Comparison of ENCODE assay signal across 1 cellular context in the genomic region with DNA sequence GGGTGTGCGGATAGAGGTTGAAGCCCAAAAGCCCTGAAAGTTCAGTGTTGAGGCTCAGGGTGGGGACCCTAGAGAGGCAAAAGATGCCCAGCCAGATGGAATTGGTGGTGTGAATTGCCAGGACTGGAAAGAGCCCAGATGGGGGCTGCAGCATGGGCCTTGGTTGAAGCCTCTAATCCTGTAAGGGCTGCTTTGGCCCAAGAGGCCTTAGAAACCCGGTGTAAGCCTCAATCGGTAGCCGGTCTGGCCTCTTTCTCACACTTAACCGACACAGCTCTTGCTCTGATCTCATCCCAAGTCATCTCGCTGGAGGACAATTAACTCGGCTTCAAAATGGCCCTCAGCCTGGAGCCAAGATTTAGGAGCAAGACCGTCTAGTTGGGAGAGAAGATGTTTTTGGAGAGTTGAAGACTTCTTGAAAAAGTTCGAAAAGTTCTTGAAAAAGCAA.
TF ChIP-seq lines count a peak whose summit lies in the region.

No MANE protein-coding gene starts in this region.

TF ChIP-seq in K562, 482 proteins besides CTCF, POLR2A, EP300 and RAD21 (continued from another document and continues in another):
- TF ChIP-seq, protein P1, sequence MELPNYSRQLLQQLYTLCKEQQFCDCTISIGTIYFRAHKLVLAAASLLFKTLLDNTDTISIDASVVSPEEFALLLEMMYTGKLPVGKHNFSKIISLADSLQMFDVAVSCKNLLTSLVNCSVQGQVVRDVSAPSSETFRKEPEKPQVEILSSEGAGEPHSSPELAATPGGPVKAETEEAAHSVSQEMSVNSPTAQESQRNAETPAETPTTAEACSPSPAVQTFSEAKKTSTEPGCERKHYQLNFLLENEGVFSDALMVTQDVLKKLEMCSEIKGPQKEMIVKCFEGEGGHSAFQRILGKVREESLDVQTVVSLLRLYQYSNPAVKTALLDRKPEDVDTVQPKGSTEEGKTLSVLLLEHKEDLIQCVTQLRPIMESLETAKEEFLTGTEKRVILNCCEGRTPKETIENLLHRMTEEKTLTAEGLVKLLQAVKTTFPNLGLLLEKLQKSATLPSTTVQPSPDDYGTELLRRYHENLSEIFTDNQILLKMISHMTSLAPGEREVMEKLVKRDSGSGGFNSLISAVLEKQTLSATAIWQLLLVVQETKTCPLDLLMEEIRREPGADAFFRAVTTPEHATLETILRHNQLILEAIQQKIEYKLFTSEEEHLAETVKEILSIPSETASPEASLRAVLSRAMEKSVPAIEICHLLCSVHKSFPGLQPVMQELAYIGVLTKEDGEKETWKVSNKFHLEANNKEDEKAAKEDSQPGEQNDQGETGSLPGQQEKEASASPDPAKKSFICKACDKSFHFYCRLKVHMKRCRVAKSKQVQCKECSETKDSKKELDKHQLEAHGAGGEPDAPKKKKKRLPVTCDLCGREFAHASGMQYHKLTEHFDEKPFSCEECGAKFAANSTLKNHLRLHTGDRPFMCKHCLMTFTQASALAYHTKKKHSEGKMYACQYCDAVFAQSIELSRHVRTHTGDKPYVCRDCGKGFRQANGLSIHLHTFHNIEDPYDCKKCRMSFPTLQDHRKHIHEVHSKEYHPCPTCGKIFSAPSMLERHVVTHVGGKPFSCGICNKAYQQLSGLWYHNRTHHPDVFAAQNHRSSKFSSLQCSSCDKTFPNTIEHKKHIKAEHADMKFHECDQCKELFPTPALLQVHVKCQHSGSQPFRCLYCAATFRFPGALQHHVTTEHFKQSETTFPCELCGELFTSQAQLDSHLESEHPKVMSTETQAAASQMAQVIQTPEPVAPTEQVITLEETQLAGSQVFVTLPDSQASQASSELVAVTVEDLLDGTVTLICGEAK (IDR thresholded peaks at IDR 0.05) = peak; percentile 13; the same call in 1 of the 2 replicates
- TF ChIP-seq, protein P1 (CRISPR knock-in tag; IDR thresholded peaks at IDR 0.05) = no peak
- TF ChIP-seq PPARD (CRISPR knock-in tag; IDR thresholded peaks at IDR 0.05) (no peak), SLC30A9 (CRISPR knock-in tag; IDR thresholded peaks at IDR 0.05) (no peak), SREBF2 (CRISPR knock-in tag; IDR thresholded peaks at IDR 0.05) (no peak), YY1 (IDR thresholded peaks at IDR 0.05; ENCODE audit: borderline replicate concordance in 1 of 3, control insufficient read depth in 1 of 3, extremely low read depth in 1 of 3, insufficient read depth in 3 of 3, insufficient read length in 1 of 3, insufficient replicate concordance in 2 of 3, low read depth in 1 of 3, low read length in 2 of 3) (peak in 1 of 3 experiments; percentile 74), SREBF1 (IDR thresholded peaks at IDR 0.05; ENCODE audit: borderline replicate concordance, low read depth, low read length) (no peak), CC2D1A (IDR thresholded peaks at IDR 0.05) (no peak), POLR3A (IDR thresholded peaks at IDR 0.05; ENCODE audit: borderline replicate concordance, extremely low read depth, insufficient read depth, insufficient read length) (no peak), DACH1 (IDR thresholded peaks at IDR 0.05; ENCODE audit: partially characterized antibody) (no peak), OTX1 (CRISPR knock-in tag; IDR thresholded peaks at IDR 0.05) (peak; percentile 54; the same call in 1 of the 2 replicates), ZNF583 (CRISPR knock-in tag; IDR thresholded peaks at IDR 0.05) (0 out of 2 replicates have a peak, but pooled peaks have one; percentile 30), CHCHD3 (CRISPR knock-in tag; IDR thresholded peaks at IDR 0.05) (no peak), PHF21A (IDR thresholded peaks at IDR 0.05; ENCODE audit: borderline replicate concordance, low read depth) (no peak), DNMT1 (IDR thresholded peaks at IDR 0.05) (no peak), PHB (CRISPR knock-in tag; IDR thresholded peaks at IDR 0.05) (0 out of 2 replicates have a peak, but pooled peaks have one; percentile 27), BHLHE40 (IDR thresholded peaks at IDR 0.05; ENCODE audit: low read length) (no peak), ELF4 (CRISPR knock-in tag; IDR thresholded peaks at IDR 0.05) (no peak), POLR2B (IDR thresholded peaks at IDR 0.05; ENCODE audit: low read depth, partially characterized antibody) (peak; percentile 14), HEY1 (CRISPR knock-in tag; IDR thresholded peaks at IDR 0.05; ENCODE audit: borderline replicate concordance) (no peak), TCF3 (CRISPR knock-in tag; IDR thresholded peaks at IDR 0.05) (no peak), PYGO2 (tag; IDR thresholded peaks at IDR 0.05) (no peak)
- TF ChIP-seq, protein P2, sequence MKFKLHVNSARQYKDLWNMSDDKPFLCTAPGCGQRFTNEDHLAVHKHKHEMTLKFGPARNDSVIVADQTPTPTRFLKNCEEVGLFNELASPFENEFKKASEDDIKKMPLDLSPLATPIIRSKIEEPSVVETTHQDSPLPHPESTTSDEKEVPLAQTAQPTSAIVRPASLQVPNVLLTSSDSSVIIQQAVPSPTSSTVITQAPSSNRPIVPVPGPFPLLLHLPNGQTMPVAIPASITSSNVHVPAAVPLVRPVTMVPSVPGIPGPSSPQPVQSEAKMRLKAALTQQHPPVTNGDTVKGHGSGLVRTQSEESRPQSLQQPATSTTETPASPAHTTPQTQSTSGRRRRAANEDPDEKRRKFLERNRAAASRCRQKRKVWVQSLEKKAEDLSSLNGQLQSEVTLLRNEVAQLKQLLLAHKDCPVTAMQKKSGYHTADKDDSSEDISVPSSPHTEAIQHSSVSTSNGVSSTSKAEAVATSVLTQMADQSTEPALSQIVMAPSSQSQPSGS (CRISPR knock-in tag; IDR thresholded peaks at IDR 0.05) = no peak
- TF ChIP-seq, protein P3, sequence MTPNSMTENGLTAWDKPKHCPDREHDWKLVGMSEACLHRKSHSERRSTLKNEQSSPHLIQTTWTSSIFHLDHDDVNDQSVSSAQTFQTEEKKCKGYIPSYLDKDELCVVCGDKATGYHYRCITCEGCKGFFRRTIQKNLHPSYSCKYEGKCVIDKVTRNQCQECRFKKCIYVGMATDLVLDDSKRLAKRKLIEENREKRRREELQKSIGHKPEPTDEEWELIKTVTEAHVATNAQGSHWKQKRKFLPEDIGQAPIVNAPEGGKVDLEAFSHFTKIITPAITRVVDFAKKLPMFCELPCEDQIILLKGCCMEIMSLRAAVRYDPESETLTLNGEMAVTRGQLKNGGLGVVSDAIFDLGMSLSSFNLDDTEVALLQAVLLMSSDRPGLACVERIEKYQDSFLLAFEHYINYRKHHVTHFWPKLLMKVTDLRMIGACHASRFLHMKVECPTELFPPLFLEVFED (CRISPR knock-in tag; conservative IDR thresholded peaks at IDR 0.05) = 0 out of 2 replicates have a peak, but pooled peaks have one; percentile 30
- TF ChIP-seq, protein P4, sequence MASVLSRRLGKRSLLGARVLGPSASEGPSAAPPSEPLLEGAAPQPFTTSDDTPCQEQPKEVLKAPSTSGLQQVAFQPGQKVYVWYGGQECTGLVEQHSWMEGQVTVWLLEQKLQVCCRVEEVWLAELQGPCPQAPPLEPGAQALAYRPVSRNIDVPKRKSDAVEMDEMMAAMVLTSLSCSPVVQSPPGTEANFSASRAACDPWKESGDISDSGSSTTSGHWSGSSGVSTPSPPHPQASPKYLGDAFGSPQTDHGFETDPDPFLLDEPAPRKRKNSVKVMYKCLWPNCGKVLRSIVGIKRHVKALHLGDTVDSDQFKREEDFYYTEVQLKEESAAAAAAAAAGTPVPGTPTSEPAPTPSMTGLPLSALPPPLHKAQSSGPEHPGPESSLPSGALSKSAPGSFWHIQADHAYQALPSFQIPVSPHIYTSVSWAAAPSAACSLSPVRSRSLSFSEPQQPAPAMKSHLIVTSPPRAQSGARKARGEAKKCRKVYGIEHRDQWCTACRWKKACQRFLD (CRISPR knock-in tag; IDR thresholded peaks at IDR 0.05) = no peak; the same call in 1 of the 2 replicates
- TF ChIP-seq, protein P5, sequence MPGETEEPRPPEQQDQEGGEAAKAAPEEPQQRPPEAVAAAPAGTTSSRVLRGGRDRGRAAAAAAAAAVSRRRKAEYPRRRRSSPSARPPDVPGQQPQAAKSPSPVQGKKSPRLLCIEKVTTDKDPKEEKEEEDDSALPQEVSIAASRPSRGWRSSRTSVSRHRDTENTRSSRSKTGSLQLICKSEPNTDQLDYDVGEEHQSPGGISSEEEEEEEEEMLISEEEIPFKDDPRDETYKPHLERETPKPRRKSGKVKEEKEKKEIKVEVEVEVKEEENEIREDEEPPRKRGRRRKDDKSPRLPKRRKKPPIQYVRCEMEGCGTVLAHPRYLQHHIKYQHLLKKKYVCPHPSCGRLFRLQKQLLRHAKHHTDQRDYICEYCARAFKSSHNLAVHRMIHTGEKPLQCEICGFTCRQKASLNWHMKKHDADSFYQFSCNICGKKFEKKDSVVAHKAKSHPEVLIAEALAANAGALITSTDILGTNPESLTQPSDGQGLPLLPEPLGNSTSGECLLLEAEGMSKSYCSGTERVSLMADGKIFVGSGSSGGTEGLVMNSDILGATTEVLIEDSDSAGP (CRISPR knock-in tag; IDR thresholded peaks at IDR 0.05) = no peak
- TF ChIP-seq, protein P6, sequence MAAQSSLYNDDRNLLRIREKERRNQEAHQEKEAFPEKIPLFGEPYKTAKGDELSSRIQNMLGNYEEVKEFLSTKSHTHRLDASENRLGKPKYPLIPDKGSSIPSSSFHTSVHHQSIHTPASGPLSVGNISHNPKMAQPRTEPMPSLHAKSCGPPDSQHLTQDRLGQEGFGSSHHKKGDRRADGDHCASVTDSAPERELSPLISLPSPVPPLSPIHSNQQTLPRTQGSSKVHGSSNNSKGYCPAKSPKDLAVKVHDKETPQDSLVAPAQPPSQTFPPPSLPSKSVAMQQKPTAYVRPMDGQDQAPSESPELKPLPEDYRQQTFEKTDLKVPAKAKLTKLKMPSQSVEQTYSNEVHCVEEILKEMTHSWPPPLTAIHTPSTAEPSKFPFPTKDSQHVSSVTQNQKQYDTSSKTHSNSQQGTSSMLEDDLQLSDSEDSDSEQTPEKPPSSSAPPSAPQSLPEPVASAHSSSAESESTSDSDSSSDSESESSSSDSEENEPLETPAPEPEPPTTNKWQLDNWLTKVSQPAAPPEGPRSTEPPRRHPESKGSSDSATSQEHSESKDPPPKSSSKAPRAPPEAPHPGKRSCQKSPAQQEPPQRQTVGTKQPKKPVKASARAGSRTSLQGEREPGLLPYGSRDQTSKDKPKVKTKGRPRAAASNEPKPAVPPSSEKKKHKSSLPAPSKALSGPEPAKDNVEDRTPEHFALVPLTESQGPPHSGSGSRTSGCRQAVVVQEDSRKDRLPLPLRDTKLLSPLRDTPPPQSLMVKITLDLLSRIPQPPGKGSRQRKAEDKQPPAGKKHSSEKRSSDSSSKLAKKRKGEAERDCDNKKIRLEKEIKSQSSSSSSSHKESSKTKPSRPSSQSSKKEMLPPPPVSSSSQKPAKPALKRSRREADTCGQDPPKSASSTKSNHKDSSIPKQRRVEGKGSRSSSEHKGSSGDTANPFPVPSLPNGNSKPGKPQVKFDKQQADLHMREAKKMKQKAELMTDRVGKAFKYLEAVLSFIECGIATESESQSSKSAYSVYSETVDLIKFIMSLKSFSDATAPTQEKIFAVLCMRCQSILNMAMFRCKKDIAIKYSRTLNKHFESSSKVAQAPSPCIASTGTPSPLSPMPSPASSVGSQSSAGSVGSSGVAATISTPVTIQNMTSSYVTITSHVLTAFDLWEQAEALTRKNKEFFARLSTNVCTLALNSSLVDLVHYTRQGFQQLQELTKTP (IDR thresholded peaks at IDR 0.05; ENCODE audit: low read depth in 1 of 2, partially characterized antibody in 2 of 2) = peak in 1 of 2 experiments; percentile 39
- TF ChIP-seq, protein P7, sequence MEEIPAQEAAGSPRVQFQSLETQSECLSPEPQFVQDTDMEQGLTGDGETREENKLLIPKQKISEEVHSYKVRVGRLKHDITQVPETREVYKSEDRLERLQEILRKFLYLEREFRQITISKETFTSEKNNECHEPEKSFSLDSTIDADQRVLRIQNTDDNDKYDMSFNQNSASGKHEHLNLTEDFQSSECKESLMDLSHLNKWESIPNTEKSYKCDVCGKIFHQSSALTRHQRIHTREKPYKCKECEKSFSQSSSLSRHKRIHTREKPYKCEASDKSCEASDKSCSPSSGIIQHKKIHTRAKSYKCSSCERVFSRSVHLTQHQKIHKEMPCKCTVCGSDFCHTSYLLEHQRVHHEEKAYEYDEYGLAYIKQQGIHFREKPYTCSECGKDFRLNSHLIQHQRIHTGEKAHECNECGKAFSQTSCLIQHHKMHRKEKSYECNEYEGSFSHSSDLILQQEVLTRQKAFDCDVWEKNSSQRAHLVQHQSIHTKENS (CRISPR knock-in tag; IDR thresholded peaks at IDR 0.05) = no peak
- TF ChIP-seq, protein P8, sequence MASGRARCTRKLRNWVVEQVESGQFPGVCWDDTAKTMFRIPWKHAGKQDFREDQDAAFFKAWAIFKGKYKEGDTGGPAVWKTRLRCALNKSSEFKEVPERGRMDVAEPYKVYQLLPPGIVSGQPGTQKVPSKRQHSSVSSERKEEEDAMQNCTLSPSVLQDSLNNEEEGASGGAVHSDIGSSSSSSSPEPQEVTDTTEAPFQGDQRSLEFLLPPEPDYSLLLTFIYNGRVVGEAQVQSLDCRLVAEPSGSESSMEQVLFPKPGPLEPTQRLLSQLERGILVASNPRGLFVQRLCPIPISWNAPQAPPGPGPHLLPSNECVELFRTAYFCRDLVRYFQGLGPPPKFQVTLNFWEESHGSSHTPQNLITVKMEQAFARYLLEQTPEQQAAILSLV (tag; IDR thresholded peaks at IDR 0.05) = no peak
- TF ChIP-seq, protein P9, sequence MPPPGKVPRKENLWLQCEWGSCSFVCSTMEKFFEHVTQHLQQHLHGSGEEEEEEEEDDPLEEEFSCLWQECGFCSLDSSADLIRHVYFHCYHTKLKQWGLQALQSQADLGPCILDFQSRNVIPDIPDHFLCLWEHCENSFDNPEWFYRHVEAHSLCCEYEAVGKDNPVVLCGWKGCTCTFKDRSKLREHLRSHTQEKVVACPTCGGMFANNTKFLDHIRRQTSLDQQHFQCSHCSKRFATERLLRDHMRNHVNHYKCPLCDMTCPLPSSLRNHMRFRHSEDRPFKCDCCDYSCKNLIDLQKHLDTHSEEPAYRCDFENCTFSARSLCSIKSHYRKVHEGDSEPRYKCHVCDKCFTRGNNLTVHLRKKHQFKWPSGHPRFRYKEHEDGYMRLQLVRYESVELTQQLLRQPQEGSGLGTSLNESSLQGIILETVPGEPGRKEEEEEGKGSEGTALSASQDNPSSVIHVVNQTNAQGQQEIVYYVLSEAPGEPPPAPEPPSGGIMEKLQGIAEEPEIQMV (tag; conservative IDR thresholded peaks at IDR 0.05; ENCODE audit: low read depth) = peak; percentile 33; the same call in 1 of the 2 replicates
